Comparison of ENCODE assay signal across 1 cellular context in the genomic region with DNA sequence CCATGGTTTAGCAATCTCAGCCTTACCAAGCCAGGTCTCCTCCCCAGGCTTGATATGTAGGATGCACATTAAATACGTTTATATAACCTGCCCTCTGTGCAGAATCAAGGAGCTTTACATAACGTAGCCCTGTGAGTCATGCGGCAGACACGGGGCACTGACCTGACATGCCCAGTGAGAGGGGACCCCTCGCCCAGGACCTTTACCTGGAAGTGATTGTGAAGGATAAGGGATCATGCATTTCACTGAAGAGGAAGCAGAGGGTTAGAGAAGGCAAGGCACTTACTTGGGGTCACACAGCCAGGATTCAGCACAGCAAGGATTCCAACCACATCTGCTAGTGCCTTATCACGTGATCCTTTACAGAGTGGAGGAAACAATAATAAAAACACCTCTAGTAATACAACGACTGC.
TF ChIP-seq lines count a peak whose summit lies in the region.

No MANE protein-coding gene starts in this region.

TF ChIP-seq in H1, 55 proteins besides CTCF, POLR2A, EP300 and RAD21:
- TF ChIP-seq PHF8 (conservative IDR thresholded peaks at IDR 0.05; ENCODE audit: low read depth, low read length) (no peak), CBX5 (IDR thresholded peaks at IDR 0.05; ENCODE audit: low read depth, low read length) (no peak), CTBP2 (IDR thresholded peaks at IDR 0.05; ENCODE audit: borderline replicate concordance, insufficient read depth, insufficient read length, low read length) (no peak), TEAD4 (IDR thresholded peaks at IDR 0.05; ENCODE audit: low read depth, low read length) (no peak), ZNF274 (IDR thresholded peaks at IDR 0.05; ENCODE audit: borderline replicate concordance, extremely low read depth, low read length) (no peak), CHD2 (IDR thresholded peaks at IDR 0.05; ENCODE audit: low read length) (no peak)
